ENCODE assay signal across 8 cellular contexts in the genomic region with DNA sequence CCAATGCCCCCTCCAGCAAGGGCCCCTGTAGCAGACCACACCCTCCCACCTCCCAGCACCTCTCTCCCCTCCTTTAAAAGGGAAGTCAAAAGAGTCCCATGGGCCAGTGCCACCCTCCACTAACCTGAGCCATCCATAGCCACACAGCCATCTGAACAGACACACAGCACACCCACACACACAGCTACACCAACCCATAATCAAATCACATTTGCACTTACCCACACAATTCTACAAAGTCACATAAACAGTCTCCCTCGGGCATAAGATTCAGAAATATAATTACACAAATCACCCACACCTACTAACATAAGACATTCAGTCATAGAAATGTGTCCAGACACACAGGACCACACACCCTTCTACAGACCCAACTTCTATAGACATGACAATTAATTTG.
"Had no signal": no experiment of that assay in that cellular context is flagged by ENCODE, and none has a peak within 500 bp of the region (broad histone marks: within the 10 kb centered on the region; RNA-seq: fewer than 3 reads in every experiment).

No MANE protein-coding gene starts in this region.

- DNase-seq: IMR-90, KBM-7, KG1 had no signal

- ATAC-seq: HepG2 had no signal

- H3K27ac ChIP-seq: HL-60, KMS-11 had no signal

- H3K27ac Mint-ChIP-seq: IgD-negative memory B cell had no signal

- H3K9me3 Mint-ChIP-seq: IgD-negative memory B cell had no signal

- H3K4me3 ChIP-seq: K562 had no signal
